ENCODE assay signal across 2 cellular contexts in genomic region chr2:27711804-27712203, GRCh38.
TF ChIP-seq lines count a peak whose summit lies in the region.

No MANE protein-coding gene starts in this region.

TF ChIP-seq in IMR-90, 13 proteins besides CTCF, POLR2A, EP300 and RAD21:
- TF ChIP-seq FOS (IDR thresholded peaks at IDR 0.05; ENCODE audit: low read depth, low read length): no peak
- TF ChIP-seq RFX5 (IDR thresholded peaks at IDR 0.05; ENCODE audit: low read depth, low read length): no peak
- no peak for TF ChIP-seq NFE2L2 (IDR thresholded peaks at IDR 0.05; ENCODE audit: low read depth, low read length)
- no peak for TF ChIP-seq BHLHE40 (IDR thresholded peaks at IDR 0.05; ENCODE audit: low read depth, low read length)
TF ChIP-seq in IMR-90: peak in this region for 0.

TF ChIP-seq in HepG2, 621 proteins besides CTCF, POLR2A, EP300 and RAD21:
- no peak for TF ChIP-seq ZNF276 (CRISPR knock-in tag; IDR thresholded peaks at IDR 0.05; ENCODE audit: low read depth)
- no peak for TF ChIP-seq THAP11 (CRISPR knock-in tag; IDR thresholded peaks at IDR 0.05)
- TF ChIP-seq NR0B2 (CRISPR knock-in tag; IDR thresholded peaks at IDR 0.05): no peak
- TF ChIP-seq SUZ12 (IDR thresholded peaks at IDR 0.05; ENCODE audit: low read depth, low read length): no peak
- no peak for TF ChIP-seq DMTF1 (CRISPR knock-in tag; IDR thresholded peaks at IDR 0.05)
- TF ChIP-seq HDAC2 (CRISPR knock-in tag; IDR thresholded peaks at IDR 0.05): no peak
- TF ChIP-seq MTF2 (CRISPR knock-in tag; IDR thresholded peaks at IDR 0.05; ENCODE audit: borderline replicate concordance): no peak
- TF ChIP-seq KDM5A (IDR thresholded peaks at IDR 0.05; ENCODE audit: borderline replicate concordance, low read length): no peak
- TF ChIP-seq SMAD9 (CRISPR knock-in tag; IDR thresholded peaks at IDR 0.05): no peak
- no peak for TF ChIP-seq ZNF274 (CRISPR knock-in tag; IDR thresholded peaks at IDR 0.05)
- no peak for TF ChIP-seq ZNF205 (CRISPR knock-in tag; IDR thresholded peaks at IDR 0.05)
- no peak for TF ChIP-seq ZNF691 (CRISPR knock-in tag; IDR thresholded peaks at IDR 0.05; ENCODE audit: borderline replicate concordance, low read depth)
- no peak for TF ChIP-seq SNAPC4 (CRISPR knock-in tag; IDR thresholded peaks at IDR 0.05)
- no peak for TF ChIP-seq MIXL1 (CRISPR knock-in tag; IDR thresholded peaks at IDR 0.05)
- TF ChIP-seq CSRNP2 (CRISPR knock-in tag; conservative IDR thresholded peaks at IDR 0.05; ENCODE audit: low read depth): no peak
- TF ChIP-seq ZNF564 (CRISPR knock-in tag; IDR thresholded peaks at IDR 0.05): no peak
- TF ChIP-seq MXD3 (CRISPR knock-in tag; IDR thresholded peaks at IDR 0.05): no peak
- no peak for TF ChIP-seq ZHX2 (IDR thresholded peaks at IDR 0.05; ENCODE audit: low read depth)
- TF ChIP-seq ZHX2 (CRISPR knock-in tag; IDR thresholded peaks at IDR 0.05; ENCODE audit: borderline replicate concordance): no peak
- no peak for TF ChIP-seq THAP7 (CRISPR knock-in tag; IDR thresholded peaks at IDR 0.05)
- TF ChIP-seq KLF12 (CRISPR knock-in tag; IDR thresholded peaks at IDR 0.05; ENCODE audit: borderline replicate concordance): no peak
